In genomic region chr2:26537069-26537825, GRCh38 we compare ENCODE assay signal across 20 cellular contexts. TPM values are rescaled to one million over a fixed set of nuclear protein-coding genes. Genes with fewer than 3 reads are reported as not detected.
DNase-seq lines count a peak whose midpoint lies in the region; ATAC-seq and TF ChIP-seq lines count a peak whose summit lies in the region.
"Had no signal": no experiment of that assay in that cellular context is flagged by ENCODE, and none has a peak within 500 bp of the region (broad histone marks: within the 10 kb centered on the region; RNA-seq: fewer than 3 reads in every experiment).

No MANE protein-coding gene starts in this region.

- no peaks in the 10 kb centered on the region for H3K9me3 ChIP-seq in WERI-Rb-1 (ENCODE audit: severe bottlenecking)
- no peaks in the 10 kb centered on the region for H3K9me3 ChIP-seq in neuronal stem cell (replicated peaks in 1 of 2; ENCODE audit: control insufficient read depth in 2 of 2, insufficient read depth in 1 of 2, low read depth in 1 of 2, low read length in 2 of 2)
- H3K9me3 ChIP-seq in upper lobe of right lung, result no peaks in the 10 kb centered on the region
- no peaks in the 10 kb centered on the region for H3K9me3 ChIP-seq in mucosa of descending colon
- H3K9me3 ChIP-seq in colonic mucosa, result no peaks in the 10 kb centered on the region

- no peaks in the 10 kb centered on the region for H3K4me1 Mint-ChIP-seq in activated naive CD4-positive, alpha-beta T cell treated with anti-CD3 and anti-CD28 coated beads for 36 hours (ENCODE audit: low read depth)
- peaks cover 7% of the 10 kb centered on the region for H3K4me1 Mint-ChIP-seq in Calu3 (ENCODE audit: low read depth, unreplicated experiment)

- H3K4me3 ChIP-seq in WERI-Rb-1 (ENCODE audit: low read depth, low read length) (no peak overlapping the region), neuronal stem cell (ENCODE audit: low read length in 2 of 2) (no peak overlapping the region), upper lobe of right lung (no peak overlapping the region), mucosa of descending colon (no peak overlapping the region), colonic mucosa (no peak overlapping the region)
- H3K4me3 ChIP-seq: GM12878 had no signal

- DNase-seq in activated naive CD4-positive, alpha-beta T cell treated with anti-CD3 and anti-CD28 coated beads for 36 hours, result peak; percentile 1
- DNase-seq in activated naive CD4-positive, alpha-beta T cell (lab: John Stamatoyannopoulos, UW), result no peak
- DNase-seq in WERI-Rb-1 (no peak), neuronal stem cell (ENCODE audit: low spot score) (no peak), upper lobe of right lung (peak; percentile 48), mucosa of descending colon (no peak), Calu3 (no peak), colonic mucosa (no peak)
- DNase-seq: CD8-positive, alpha-beta T cell; DMS53; EL; GOT3; KBM-7; NCI-H1105 treated with DMSO at 0.1 percent for 48 hours; NCI-H1694; NCI-H2081 treated with DMSO at 0.1 percent for 48 hours; NCI-H82; SIG-M5 had no signal

- no peak overlapping the region for H4K91ac ChIP-seq in neuronal stem cell (ENCODE audit: low read depth, low read length, poor library complexity)

- peak overlapping the region; percentile 14 for H3K14ac ChIP-seq in neuronal stem cell (ENCODE audit: low read length)

- H3K4me2 ChIP-seq in neuronal stem cell (ENCODE audit: insufficient read depth, low read length, poor library complexity, severe bottlenecking), result no peak overlapping the region

- H3K27me3 ChIP-seq in WERI-Rb-1 (ENCODE audit: insufficient read depth, low read depth, severe bottlenecking) (no peaks in the 10 kb centered on the region), neuronal stem cell (ENCODE audit: control insufficient read depth in 3 of 3, insufficient read depth in 3 of 3, low read depth in 1 of 3, low read length in 3 of 3) (peaks cover 0 to 11% (median 0%) of the 10 kb centered on the region in 3 experiments), upper lobe of right lung (peaks cover 4% of the 10 kb centered on the region), colonic mucosa (no peaks in the 10 kb centered on the region)

- no peaks in the 10 kb centered on the region for H3K79me1 ChIP-seq in neuronal stem cell (ENCODE audit: low read depth, low read length)

- H3K9ac ChIP-seq in neuronal stem cell (ENCODE audit: low read depth, low read length, poor library complexity), result peak overlapping the region; percentile 44
- H3K9ac ChIP-seq in colonic mucosa (ENCODE audit: low read depth in 2 of 2, low read length in 2 of 2), result no peak overlapping the region

- no peak overlapping the region for H3K23ac ChIP-seq in neuronal stem cell (ENCODE audit: low read depth, low read length, poor library complexity)

- no peaks in the 10 kb centered on the region for H3K36me3 Mint-ChIP-seq in activated naive CD4-positive, alpha-beta T cell treated with anti-CD3 and anti-CD28 coated beads for 36 hours (ENCODE audit: low read depth)
- no peaks in the 10 kb centered on the region for H3K36me3 Mint-ChIP-seq in Calu3 (ENCODE audit: insufficient read depth, unreplicated experiment)
- H3K36me3 Mint-ChIP-seq: CD8-positive, alpha-beta T cell had no signal

- WGBS in neuronal stem cell (ENCODE audit: extremely low coverage in 2 of 2, insufficient read length in 2 of 2, insufficient replicate concordance in 1 of 2), 2 donors, result no CpG with 5 or more reads among the region's 17 CpGs

- BruUV-seq in Calu3 (replicated peaks; lab: Mats Ljungman, UMichigan), result no TSS peak

- H3K27ac ChIP-seq in WERI-Rb-1 (no peak overlapping the region), neuronal stem cell (replicated peaks; ENCODE audit: low read length) (no peak overlapping the region), upper lobe of right lung (no peak overlapping the region), colonic mucosa (no peak overlapping the region)

- H3K18ac ChIP-seq in neuronal stem cell (ENCODE audit: low read length), result peak overlapping the region; percentile 29

- no peak overlapping the region for H3K4ac ChIP-seq in neuronal stem cell (ENCODE audit: low read length)

- no peaks in the 10 kb centered on the region for H3K27me3 Mint-ChIP-seq in activated naive CD4-positive, alpha-beta T cell treated with anti-CD3 and anti-CD28 coated beads for 36 hours (ENCODE audit: low read depth)
- H3K27me3 Mint-ChIP-seq in Calu3 (ENCODE audit: unreplicated experiment), result peaks cover 58% of the 10 kb centered on the region

- no peak overlapping the region for H4K8ac ChIP-seq in neuronal stem cell (ENCODE audit: low read depth, low read length)

- no peaks in the 10 kb centered on the region for H3K36me3 ChIP-seq in WERI-Rb-1
- H3K36me3 ChIP-seq in neuronal stem cell (replicated peaks in 1 of 2; ENCODE audit: control insufficient read depth in 2 of 2, insufficient read depth in 2 of 2, low read length in 2 of 2), result no peaks in the 10 kb centered on the region
- H3K36me3 ChIP-seq in upper lobe of right lung, result no peaks in the 10 kb centered on the region
- no peaks in the 10 kb centered on the region for H3K36me3 ChIP-seq in mucosa of descending colon (ENCODE audit: low read depth)
- no peaks in the 10 kb centered on the region for H3K36me3 ChIP-seq in colonic mucosa

- no peak for ATAC-seq in upper lobe of right lung
- ATAC-seq in mucosa of descending colon, result no peak
- ATAC-seq: CD8-positive, alpha-beta T cell; GM12878 had no signal

- intact Hi-C loops in activated naive CD4-positive, alpha-beta T cell treated with anti-CD3 and anti-CD28 coated beads for 36 hours (cut with micrococcal nuclease), result no loop called here
- intact Hi-C loops in upper lobe of right lung (cut with DNase I), result no loop called here
- intact Hi-C loops in mucosa of descending colon (cut with DNase I, micrococcal nuclease), result no loop called here
- intact Hi-C loops in Calu3 (cut with micrococcal nuclease; ENCODE audit: unreplicated experiment), result no loop called here
- intact Hi-C loops in colonic mucosa (cut with DNase I), result no loop called here

- H2BK120ac ChIP-seq in neuronal stem cell (ENCODE audit: low read depth, low read length), result no peak overlapping the region

- no peaks in the 10 kb centered on the region for H3K9me3 Mint-ChIP-seq in activated naive CD4-positive, alpha-beta T cell treated with anti-CD3 and anti-CD28 coated beads for 36 hours
- no peaks in the 10 kb centered on the region for H3K9me3 Mint-ChIP-seq in Calu3 (ENCODE audit: low read depth, unreplicated experiment)
- H3K9me3 Mint-ChIP-seq: CD8-positive, alpha-beta T cell had no signal

- no peak overlapping the region for H2BK12ac ChIP-seq in neuronal stem cell (ENCODE audit: low read length)

- no peak overlapping the region for H2AFZ ChIP-seq in neuronal stem cell (ENCODE audit: low read length)

- CTCF ChIA-PET in activated naive CD4-positive, alpha-beta T cell treated with anti-CD3 and anti-CD28 coated beads for 36 hours (lab: Charles Lee), result no interaction called here
- CTCF ChIA-PET in Calu3 (lab: Charles Lee), result interaction anchor here (1.1 kb wide), 1 partner anchor 40 kb away, joined by 3 read pairs; no protein-coding TSS in a partner anchor

- no peak overlapping the region for H3K4me3 Mint-ChIP-seq in activated naive CD4-positive, alpha-beta T cell treated with anti-CD3 and anti-CD28 coated beads for 36 hours
- no peak overlapping the region for H3K4me3 Mint-ChIP-seq in Calu3 (ENCODE audit: low read depth, unreplicated experiment)
- H3K4me3 Mint-ChIP-seq: CD8-positive, alpha-beta T cell had no signal

- H3K4me1 ChIP-seq in neuronal stem cell (ENCODE audit: control insufficient read depth in 2 of 2, insufficient read depth in 1 of 2, low read depth in 1 of 2, low read length in 2 of 2), result peaks cover 5 to 18% of the 10 kb centered on the region in 2 donors
- H3K4me1 ChIP-seq in upper lobe of right lung, result no peaks in the 10 kb centered on the region
- no peaks in the 10 kb centered on the region for H3K4me1 ChIP-seq in mucosa of descending colon (ENCODE audit: low read depth)
- no peaks in the 10 kb centered on the region for H3K4me1 ChIP-seq in colonic mucosa

- H2BK5ac ChIP-seq in neuronal stem cell (ENCODE audit: low read length), result no peak overlapping the region

- peak; percentile 33; the same call in 1 of the 2 replicates for TF ChIP-seq CTCF in WERI-Rb-1 (IDR thresholded peaks at IDR 0.05; ENCODE audit: low read depth, low read length)
- no peak for TF ChIP-seq CTCF in upper lobe of right lung (IDR thresholded peaks at IDR 0.05)
- no peak for TF ChIP-seq CTCF in mucosa of descending colon (IDR thresholded peaks at IDR 0.05)
- TF ChIP-seq CTCF in Calu3 (IDR thresholded peaks at IDR 0.05; ENCODE audit: unreplicated experiment), result no peak
- TF ChIP-seq CTCF in colonic mucosa (IDR thresholded peaks at IDR 0.05), result no peak

- peak overlapping the region; percentile 56 for H2AK5ac ChIP-seq in neuronal stem cell (ENCODE audit: low read depth, low read length)

- no peak overlapping the region for H3K27ac Mint-ChIP-seq in activated naive CD4-positive, alpha-beta T cell treated with anti-CD3 and anti-CD28 coated beads for 36 hours
- no peak overlapping the region for H3K27ac Mint-ChIP-seq in Calu3 (ENCODE audit: unreplicated experiment)
- H3K27ac Mint-ChIP-seq: CD8-positive, alpha-beta T cell had no signal

- no peak overlapping the region for H2BK15ac ChIP-seq in neuronal stem cell (ENCODE audit: low read length)

RNA-seq across cellular contexts. Expression of gene OTOF, which starts 59.3 kb away (rescaled TPM):
- total RNA-seq in activated naive CD4-positive, alpha-beta T cell treated with anti-CD3 and anti-CD28 coated beads for 36 hours, result under 1 TPM; 0.45 to 0.52 TPM
- polyA plus RNA-seq in neuronal stem cell (2013, experiment 1 of 2), result 0.54 TPM
- 0.60 TPM for polyA plus RNA-seq in neuronal stem cell (2013, experiment 2 of 2)
- 0.69 TPM for total RNA-seq in upper lobe of right lung
- total RNA-seq in mucosa of descending colon, result under 1 TPM in 1 of 3 donors, not detected in 2; 0.60 TPM
- total RNA-seq in Calu3 (2022), result not detected in 2 replicates
- not detected for total RNA-seq in colonic mucosa
- total RNA-seq: RPMI7951 had no signal

Comparison
In these comparisons a context has a peak if more than half of its experiments do, and no peak if none do; other contexts are left out.
1. DNase-seq: peak in activated naive CD4-positive, alpha-beta T cell treated with anti-CD3 and anti-CD28 coated beads for 36 hours (single experiment) and upper lobe of right lung (single experiment); none in activated naive CD4-positive, alpha-beta T cell (0 of 4), WERI-Rb-1 (single experiment), neuronal stem cell (single experiment), mucosa of descending colon (0 of 3), Calu3 (single experiment) and colonic mucosa (single experiment).